Comparison of ENCODE assay signal across 1 cellular context in genomic region chr1:200302192-200302892, GRCh38.
TF ChIP-seq lines count a peak whose summit lies in the region.

No MANE protein-coding gene starts in this region.

TF ChIP-seq in HepG2, 621 proteins besides CTCF, POLR2A, EP300 and RAD21 (continued from another document):
- 0 out of 2 replicates have a peak, but pooled peaks have one; percentile 25 for TF ChIP-seq MAZ (IDR thresholded peaks at IDR 0.05; ENCODE audit: borderline replicate concordance, low read depth, low read length)
- TF ChIP-seq MAZ (CRISPR knock-in tag; IDR thresholded peaks at IDR 0.05; ENCODE audit: low read depth): no peak
- TF ChIP-seq ZBTB14 (CRISPR knock-in tag; IDR thresholded peaks at IDR 0.05): no peak
- peak; percentile 55; the same call in 1 of the 2 replicates for TF ChIP-seq ZSCAN25 (CRISPR knock-in tag; IDR thresholded peaks at IDR 0.05)
- TF ChIP-seq MLXIP (CRISPR knock-in tag; IDR thresholded peaks at IDR 0.05; ENCODE audit: borderline replicate concordance): no peak
- no peak for TF ChIP-seq GATAD1 (CRISPR knock-in tag; IDR thresholded peaks at IDR 0.05)
- no peak for TF ChIP-seq MTA1 (CRISPR knock-in tag; IDR thresholded peaks at IDR 0.05; ENCODE audit: borderline replicate concordance)
- peak; percentile 62; the same call in 1 of the 2 replicates for TF ChIP-seq ZNF687 (CRISPR knock-in tag; IDR thresholded peaks at IDR 0.05)
- 0 out of 2 replicates have a peak, but pooled peaks have one; percentile 71 for TF ChIP-seq GLI4 (CRISPR knock-in tag; IDR thresholded peaks at IDR 0.05; ENCODE audit: borderline replicate concordance)
- no peak for TF ChIP-seq ATF2 (CRISPR knock-in tag; IDR thresholded peaks at IDR 0.05)
- peak; percentile 26; the same call in 1 of the 2 replicates for TF ChIP-seq KDM5B (CRISPR knock-in tag; IDR thresholded peaks at IDR 0.05; ENCODE audit: borderline replicate concordance)
- 0 out of 4 replicates have a peak, but pooled peaks of 1 of the 2 experiments have one; percentile 19 for TF ChIP-seq KLF16 (CRISPR knock-in tag; IDR thresholded peaks at IDR 0.05)
- TF ChIP-seq ONECUT2 (CRISPR knock-in tag; IDR thresholded peaks at IDR 0.05): no peak
- TF ChIP-seq ZNF547 (CRISPR knock-in tag; IDR thresholded peaks at IDR 0.05): 0 out of 2 replicates have a peak, but pooled peaks have one; percentile 24
- TF ChIP-seq SAP130 (CRISPR knock-in tag; IDR thresholded peaks at IDR 0.05; ENCODE audit: low read depth): 0 out of 2 replicates have a peak, but pooled peaks have one; percentile 16
- 0 out of 2 replicates have a peak, but pooled peaks have one; percentile 39 for TF ChIP-seq ARID2 (CRISPR knock-in tag; IDR thresholded peaks at IDR 0.05; ENCODE audit: borderline replicate concordance)
- TF ChIP-seq ZNF768 (CRISPR knock-in tag; IDR thresholded peaks at IDR 0.05): no peak
- TF ChIP-seq ZNF337 (CRISPR knock-in tag; IDR thresholded peaks at IDR 0.05; ENCODE audit: borderline replicate concordance, low read depth): 0 out of 2 replicates have a peak, but pooled peaks have one; percentile 32
- TF ChIP-seq MYPOP (CRISPR knock-in tag; IDR thresholded peaks at IDR 0.05): 0 out of 2 replicates have a peak, but pooled peaks have one; percentile 26
- peak; percentile 28; the same call in 1 of the 2 replicates for TF ChIP-seq HDAC1 (CRISPR knock-in tag; IDR thresholded peaks at IDR 0.05)
TF ChIP-seq in HepG2: peak in this region for 22.
